1 cellular context compared by ENCODE assay signal in genomic region chr1:12177999-12178441, GRCh38.
A peak's percentile ranks its signal among the peaks of the same experiment; 100 is the strongest.
TF ChIP-seq lines count a peak whose summit lies in the region.

No MANE protein-coding gene starts in this region.

TF ChIP-seq in K562, 482 proteins besides CTCF, POLR2A, EP300 and RAD21 (continued from another document):
- TF ChIP-seq ZBTB33 (CRISPR knock-in tag; IDR thresholded peaks at IDR 0.05) (0 out of 2 replicates have a peak, but pooled peaks have one; percentile 66), TOE1 (IDR thresholded peaks at IDR 0.05; ENCODE audit: borderline replicate concordance) (no peak), TOE1 (CRISPR knock-in tag; IDR thresholded peaks at IDR 0.05; ENCODE audit: borderline replicate concordance, low read depth) (no peak), ZNF830 (CRISPR knock-in tag; IDR thresholded peaks at IDR 0.05) (no peak), GTF2F1 (IDR thresholded peaks at IDR 0.05; ENCODE audit: low read depth, low read length) (no peak)
